ENCODE assay signal across 15 cellular contexts in the genomic region with DNA sequence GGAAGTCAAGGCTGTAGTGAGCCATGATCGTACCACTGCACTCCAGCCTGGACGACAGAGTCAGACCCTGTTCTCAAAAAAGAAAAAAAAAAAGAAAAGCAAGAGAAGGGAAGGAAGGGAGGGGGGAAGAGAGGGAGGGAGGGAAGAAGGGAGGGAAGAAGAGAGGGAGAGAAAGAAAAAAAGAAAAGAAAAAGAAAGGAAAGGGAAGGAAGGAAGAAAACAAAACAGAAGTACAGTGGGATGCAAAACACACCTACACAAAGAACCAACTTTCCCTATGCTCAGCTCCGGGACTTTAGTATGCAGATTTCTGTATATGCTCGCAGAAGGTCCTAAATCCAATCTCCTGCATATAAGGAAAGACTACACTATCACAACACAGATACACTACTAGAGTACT. TPM values are rescaled to one million over a fixed set of nuclear protein-coding genes. Genes with fewer than 3 reads are reported as not detected.
DNase-seq lines count a peak whose midpoint lies in the region; ATAC-seq, FAIRE-seq and TF ChIP-seq lines count a peak whose summit lies in the region.
"Had no signal": no experiment of that assay in that cellular context is flagged by ENCODE, and none has a peak within 500 bp of the region (broad histone marks: within the 10 kb centered on the region; RNA-seq: fewer than 3 reads in every experiment).

No MANE protein-coding gene starts in this region.

- in situ Hi-C loops in GM12878 (cut with MboI): loop anchor here (25.0 kb wide), 1 partner anchor 738 kb away; no protein-coding TSS in a partner anchor

- peaks cover 24% of the 10 kb centered on the region for H3K4me1 Mint-ChIP-seq in T-helper 2 cell treated with Interferon-gamma antibody and Interleukin-4, amounts not matched to agents 5 μg/mL and 100 μg/mL, for 36 hours (ENCODE audit: low read depth)
- peaks cover 31 to 32% of the 10 kb centered on the region in 2 donors for H3K4me1 Mint-ChIP-seq in natural killer cell

- H3K18ac ChIP-seq in trophoblast cell (ENCODE audit: low read length): no peak overlapping the region

- H2BK5ac ChIP-seq in trophoblast cell (ENCODE audit: low read depth, low read length, poor library complexity): no peak overlapping the region

- DNase-seq in T-helper 2 cell treated with Interferon-gamma antibody and Interleukin-4, amounts not matched to agents 5 μg/mL and 100 μg/mL, for 36 hours (ENCODE audit: low spot score): no peak
- DNase-seq in T-helper 2 cell (no peak), Karpas-422 (no peak), GM12878 (ENCODE audit: low read depth, low spot score) (no peak), trophoblast cell (no peak), NCI-H526 treated with DMSO at 0.1 percent for 48 hours (lab: John Stamatoyannopoulos, UW) (no peak), natural killer cell (no peak)
- DNase-seq: activated effector memory CD4-positive, alpha-beta T cell treated with anti-CD3 and anti-CD28 coated beads, Interleukin-2, amount 50 U/mL, for 16 hours; C1 segment of cervical spinal cord; effector CD4-positive, alpha-beta T cell; NCI-H1436 treated with DMSO at 0.1 percent for 48 hours; NCI-H2227 treated with DMSO at 0.1 percent for 48 hours had no signal

- H3K4me1 ChIP-seq in Karpas-422 (ENCODE audit: low read length): peaks cover 25% of the 10 kb centered on the region
- no peaks in the 10 kb centered on the region for H3K4me1 ChIP-seq in GM12878 (ENCODE audit: control insufficient read depth, insufficient read depth, low read length)
- no peaks in the 10 kb centered on the region for H3K4me1 ChIP-seq in trophoblast cell (ENCODE audit: control insufficient read depth in 1 of 2, insufficient read depth in 2 of 2, low read length in 2 of 2)

- H2BK12ac ChIP-seq in trophoblast cell (ENCODE audit: low read length): no peak overlapping the region

- no TSS peak for BruUV-seq in GM12878 (replicated peaks; lab: Mats Ljungman, UMichigan)

- peak overlapping the region; percentile 9 for H3K4me3 Mint-ChIP-seq in T-helper 2 cell treated with Interferon-gamma antibody and Interleukin-4, amounts not matched to agents 5 μg/mL and 100 μg/mL, for 36 hours
- H3K4me3 Mint-ChIP-seq in natural killer cell: no peak overlapping the region

- peaks cover 9% of the 10 kb centered on the region; the same call in 1 of the 2 replicates for H3K36me3 ChIP-seq in Karpas-422 (ENCODE audit: insufficient read depth, low read length)
- H3K36me3 ChIP-seq in GM12878 (ENCODE audit: control insufficient read depth in 2 of 2, insufficient read depth in 2 of 2, low read length in 1 of 2): no peaks in the 10 kb centered on the region
- H3K36me3 ChIP-seq in trophoblast cell (ENCODE audit: control insufficient read depth in 1 of 2, insufficient read depth in 2 of 2, low read length in 2 of 2): peaks cover 0 to 2% of the 10 kb centered on the region in 2 experiments
- H3K36me3 ChIP-seq: thoracic aorta had no signal

- TF ChIP-seq EP300 in GM12878 (IDR thresholded peaks at IDR 0.05; ENCODE audit: borderline replicate concordance in 1 of 2, control insufficient read depth in 1 of 2, low read depth in 2 of 2, low read length in 2 of 2): no peak

- peak overlapping the region; percentile 31 for H3K4ac ChIP-seq in trophoblast cell (ENCODE audit: low read depth, low read length)

- ATAC-seq in GM12878 (no peak), GM21717 (IDR thresholded peaks at IDR 0.05; ENCODE audit: unreplicated experiment) (no peak), natural killer cell (no peak)
- ATAC-seq: esophagus mucosa had no signal

- TF ChIP-seq RAD21 in GM12878 (IDR thresholded peaks at IDR 0.05; ENCODE audit: insufficient read depth, low read depth, low read length): no peak

- H3K36me3 Mint-ChIP-seq in T-helper 2 cell treated with Interferon-gamma antibody and Interleukin-4, amounts not matched to agents 5 μg/mL and 100 μg/mL, for 36 hours (ENCODE audit: low read depth): peaks cover 43% of the 10 kb centered on the region
- H3K36me3 Mint-ChIP-seq in natural killer cell: no peaks in the 10 kb centered on the region

- intact Hi-C loops in GM12878 (cut with micrococcal nuclease; ENCODE audit: unreplicated experiment) (loop anchor here (5.0 kb wide), 1 partner anchor 208 kb away; no protein-coding TSS in a partner anchor), natural killer cell (cut with micrococcal nuclease) (no loop called here)

- H3K79me2 ChIP-seq in Karpas-422 (ENCODE audit: low read length) (peaks cover 75% of the 10 kb centered on the region), GM12878 (ENCODE audit: control insufficient read depth, insufficient read depth, low read length) (peaks cover 67% of the 10 kb centered on the region), trophoblast cell (ENCODE audit: control insufficient read depth, insufficient read depth, low read length, poor library complexity) (peaks cover 14% of the 10 kb centered on the region)

- RAD21 ChIA-PET in GM12878 (lab: Charles Lee; ENCODE audit: unreplicated experiment): interaction anchor here (0.6 to 1.2 kb wide), 2 partner anchors 12 to 728 kb away, joined by 3 to 4 read pairs; no protein-coding TSS in a partner anchor

- CTCF ChIA-PET in GM12878 (lab: Yijun Ruan, JAX): interaction anchor here (0.6 to 5.4 kb wide), 3 partner anchors 33 to 139 kb away, joined by 3 to 27 read pairs (median 3); partner anchors contain the start of gene SOD2

- no peak overlapping the region for H3K14ac ChIP-seq in trophoblast cell (ENCODE audit: low read length)

- H4K8ac ChIP-seq in trophoblast cell (ENCODE audit: low read depth, low read length): no peak overlapping the region

- no peaks in the 10 kb centered on the region for H3K9me3 ChIP-seq in Karpas-422 (ENCODE audit: low read length)
- H3K9me3 ChIP-seq in GM12878 (replicated peaks; ENCODE audit: control insufficient read depth, insufficient read depth, low read length): no peaks in the 10 kb centered on the region; the same call in 2 of the 3 replicates
- H3K9me3 ChIP-seq in trophoblast cell (ENCODE audit: insufficient read depth, low read depth, low read length): no peaks in the 10 kb centered on the region
- H3K9me3 ChIP-seq: thoracic aorta had no signal

- peaks cover 13% of the 10 kb centered on the region for H3K79me1 ChIP-seq in trophoblast cell (ENCODE audit: low read length)

- no peak overlapping the region for H3K4me3 ChIP-seq in Karpas-422 (ENCODE audit: low read length)
- H3K4me3 ChIP-seq in GM12878: no peak overlapping the region
- H3K4me3 ChIP-seq in trophoblast cell (ENCODE audit: low read depth, low read length): no peak overlapping the region
- H3K4me3 ChIP-seq: thoracic aorta had no signal

- no peak for TF ChIP-seq POLR2A in GM12878 (IDR thresholded peaks at IDR 0.05; ENCODE audit: low read depth, low read length)

- no peaks in the 10 kb centered on the region for H3K27me3 ChIP-seq in Karpas-422 (ENCODE audit: low read length)
- no peaks in the 10 kb centered on the region for H3K27me3 ChIP-seq in GM12878 (replicated peaks in 1 of 2; ENCODE audit: control insufficient read depth in 2 of 2, insufficient read depth in 2 of 2, low read length in 1 of 2)
- no peaks in the 10 kb centered on the region for H3K27me3 ChIP-seq in trophoblast cell (ENCODE audit: insufficient read depth, low read length)

- H4K91ac ChIP-seq in trophoblast cell (ENCODE audit: low read depth, low read length): no peak overlapping the region

- POLR2A ChIA-PET in GM12878 (lab: Charles Lee): interaction anchor here (0.6 to 4.0 kb wide), 5 partner anchors 33 to 1147 kb away, joined by 3 to 44 read pairs (median 4); partner anchors contain the start of genes ACAT2 and MRPL18

- peaks cover 11% of the 10 kb centered on the region for H3K9me3 Mint-ChIP-seq in T-helper 2 cell treated with Interferon-gamma antibody and Interleukin-4, amounts not matched to agents 5 μg/mL and 100 μg/mL, for 36 hours
- peaks cover 0 to 3% of the 10 kb centered on the region in 2 donors for H3K9me3 Mint-ChIP-seq in natural killer cell

- H3K27ac Mint-ChIP-seq in T-helper 2 cell treated with Interferon-gamma antibody and Interleukin-4, amounts not matched to agents 5 μg/mL and 100 μg/mL, for 36 hours: no peak overlapping the region
- no peak overlapping the region for H3K27ac Mint-ChIP-seq in natural killer cell

- no peak overlapping the region for H3K27ac ChIP-seq in Karpas-422 (ENCODE audit: low read length)
- no peak overlapping the region for H3K27ac ChIP-seq in GM12878 (ENCODE audit: control insufficient read depth, insufficient read depth)
- H3K27ac ChIP-seq in trophoblast cell (ENCODE audit: low read depth, low read length): no peak overlapping the region
- H3K27ac ChIP-seq: thoracic aorta had no signal

- H3K23ac ChIP-seq in trophoblast cell (ENCODE audit: low read length): no peak overlapping the region

- SMC1A ChIA-PET in GM12878 (lab: Charles Lee; ENCODE audit: uncharacterized antibody, unreplicated experiment): interaction anchor here (0.5 to 11.1 kb wide), 4 partner anchors 9 to 255 kb away, joined by 3 to 108 read pairs (median 10); partner anchors contain the start of genes MRPL18 and TCP1

- WGBS in GM12878 (ENCODE audit: insufficient coverage, insufficient replicate concordance, low lambda C conversion rate, missing lambda C conversion rate): 79% methylated on average over 3 of the region's 4 CpGs
- no CpG with 5 or more reads among the region's 4 CpGs for WGBS in trophoblast cell (ENCODE audit: extremely low coverage, insufficient coverage, insufficient read length)

- H2BK120ac ChIP-seq in trophoblast cell (ENCODE audit: insufficient read depth, low read length, poor library complexity): no peak overlapping the region

- H3K9ac ChIP-seq in Karpas-422 (ENCODE audit: low read length) (0 out of 2 replicates have a peak overlapping the region, but pooled peaks have one; percentile 39), GM12878 (ENCODE audit: control insufficient read depth, insufficient read depth, low read length) (no peak overlapping the region), trophoblast cell (ENCODE audit: low read length) (no peak overlapping the region)

- no peak overlapping the region for H4K12ac ChIP-seq in trophoblast cell (ENCODE audit: low read depth, low read length)

- H3K4me2 ChIP-seq in Karpas-422 (ENCODE audit: low read depth, low read length, poor library complexity, severe bottlenecking): peak overlapping the region; percentile 89
- H3K4me2 ChIP-seq in GM12878 (ENCODE audit: control insufficient read depth, insufficient read depth): peak overlapping the region; percentile 58
- H3K4me2 ChIP-seq in trophoblast cell (ENCODE audit: low read length): no peak overlapping the region

- H3K27me3 Mint-ChIP-seq in T-helper 2 cell treated with Interferon-gamma antibody and Interleukin-4, amounts not matched to agents 5 μg/mL and 100 μg/mL, for 36 hours (ENCODE audit: low read depth): no peaks in the 10 kb centered on the region
- H3K27me3 Mint-ChIP-seq in natural killer cell (ENCODE audit: low read depth in 2 of 2): no peaks in the 10 kb centered on the region

- TF ChIP-seq CTCF in GM12878 (IDR thresholded peaks at IDR 0.05 in 2 of 3, conservative IDR thresholded peaks at IDR 0.05 in 1 of 3; ENCODE audit: control insufficient read depth in 2 of 3, extremely low read depth in 1 of 3, insufficient read depth in 1 of 3, low read depth in 3 of 3, low read length in 3 of 3) (no peak), natural killer cell (IDR thresholded peaks at IDR 0.05) (no peak)

- H2AK5ac ChIP-seq in trophoblast cell (ENCODE audit: low read length): no peak overlapping the region

- H4K20me1 ChIP-seq in Karpas-422 (ENCODE audit: insufficient read depth, low read depth, low read length): peaks cover 24% of the 10 kb centered on the region
- H4K20me1 ChIP-seq in GM12878 (ENCODE audit: control insufficient read depth, insufficient read depth): no peaks in the 10 kb centered on the region

- H2AFZ ChIP-seq in Karpas-422 (ENCODE audit: low read length) (no peak overlapping the region), GM12878 (ENCODE audit: control insufficient read depth, low read depth, low read length) (no peak overlapping the region), trophoblast cell (ENCODE audit: insufficient read depth, low read length, poor library complexity) (no peak overlapping the region)

- H3K9me2 ChIP-seq in Karpas-422 (replicated peaks; ENCODE audit: insufficient read depth, low read length): no peaks in the 10 kb centered on the region

- no peak for FAIRE-seq in GM12878 (lab: Jason Lieb, UNC)

RNA-seq across cellular contexts. Expression of gene WTAP, which starts 2.5 kb away (rescaled TPM):
- total RNA-seq in Karpas-422 (2014; rRNA removed; shearing (Covaris generic); ENCODE audit: low replicate concordance): 86.1 and 87.6 TPM in 2 replicates
- total RNA-seq in GM12878 (2013; cell fraction: nucleolus; rRNA removed): 152 and 161 TPM in 2 replicates
- total RNA-seq in GM12878 (2014; rRNA removed): 65.1 and 74.3 TPM in 2 replicates
- total RNA-seq in GM12878 (2014; rRNA removed; fragmentation: Illumina TruSeq; extraction: Trizol): 80.8 and 83.8 TPM in 2 replicates
- total RNA-seq in GM12878 (2021): 73.0 and 79.0 TPM in 2 replicates
- 48.7 TPM for polyA plus RNA-seq in GM12878 (2011; ENCODE audit: low read depth)
- 38.7 and 52.9 TPM in 2 replicates for polyA plus RNA-seq in GM12878 (2011; rRNA removed)
- polyA plus RNA-seq in GM12878 (2011; cell fraction: cytosol; rRNA removed): 19.7 and 25.0 TPM in 2 replicates
- 25.7 and 27.7 TPM in 2 replicates for polyA plus RNA-seq in GM12878 (2011; cell fraction: nucleus; rRNA removed)
- 59.1 and 59.4 TPM in 2 replicates for polyA plus RNA-seq in GM12878 (2012)
- polyA plus RNA-seq in GM12878 (2014; fragmentation: Illumina TruSeq; extraction: Trizol): 90.2 and 105 TPM in 2 replicates
- 100 to 1,000 TPM; 102 to 132 TPM for polyA plus RNA-seq in GM12878 (2014; fragmentation: Nextera tagmentation; extraction: Ambion mirVana)
- 46.7 and 52.0 TPM in 2 replicates for polyA plus RNA-seq in GM12878 (2014; rRNA removed)
- polyA plus RNA-seq in GM12878 (2016; fragmentation: Nextera tagmentation; extraction: Ambion mirVana): 10 to 100 TPM; 82.3 to 95.7 TPM
- polyA minus RNA-seq in GM12878 (2011; rRNA and poly(A)+ RNA removed): 51.0 and 64.1 TPM in 2 replicates
- 21.7 and 23.9 TPM in 2 replicates for polyA minus RNA-seq in GM12878 (2011; cell fraction: cytosol; rRNA and poly(A)+ RNA removed)
- 34.9 and 60.9 TPM in 2 replicates for polyA minus RNA-seq in GM12878 (2011; cell fraction: nucleus; rRNA and poly(A)+ RNA removed)
- 80.7 and 84.4 TPM in 2 replicates for polyA plus RNA-seq in trophoblast cell (2013)
- 100 to 1,000 TPM; 141 to 167 (median 164) TPM for total RNA-seq in natural killer cell

RNA-seq across cellular contexts. Expression of gene SOD2, which starts 31.7 kb away (rescaled TPM):
- total RNA-seq in Karpas-422 (2014; rRNA removed; shearing (Covaris generic); ENCODE audit: low replicate concordance): 41.0 and 49.6 TPM in 2 replicates
- total RNA-seq in GM12878 (2013; cell fraction: nucleolus; rRNA removed): 16.2 and 17.1 TPM in 2 replicates
- total RNA-seq in GM12878 (2014; rRNA removed): 39.8 and 40.5 TPM in 2 replicates
- total RNA-seq in GM12878 (2014; rRNA removed; fragmentation: Illumina TruSeq; extraction: Trizol): 34.4 and 37.8 TPM in 2 replicates
- 46.4 and 50.5 TPM in 2 replicates for total RNA-seq in GM12878 (2021)
- polyA plus RNA-seq in GM12878 (2011; ENCODE audit: low read depth): 21.0 TPM
- 42.3 and 43.8 TPM in 2 replicates for polyA plus RNA-seq in GM12878 (2011; rRNA removed)
- polyA plus RNA-seq in GM12878 (2011; cell fraction: cytosol; rRNA removed): 35.0 and 38.5 TPM in 2 replicates
- 15.0 and 18.2 TPM in 2 replicates for polyA plus RNA-seq in GM12878 (2011; cell fraction: nucleus; rRNA removed)
- 26.9 and 27.8 TPM in 2 replicates for polyA plus RNA-seq in GM12878 (2012)
- 33.3 and 44.2 TPM in 2 replicates for polyA plus RNA-seq in GM12878 (2014; fragmentation: Illumina TruSeq; extraction: Trizol)
- polyA plus RNA-seq in GM12878 (2014; fragmentation: Nextera tagmentation; extraction: Ambion mirVana): 10 to 100 TPM; 12.1 to 20.9 TPM
- polyA plus RNA-seq in GM12878 (2014; rRNA removed): 36.2 and 37.7 TPM in 2 replicates
- polyA plus RNA-seq in GM12878 (2016; fragmentation: Nextera tagmentation; extraction: Ambion mirVana): 10 to 100 TPM; 48.6 to 55.8 TPM
- polyA minus RNA-seq in GM12878 (2011; rRNA and poly(A)+ RNA removed): 37.2 and 48.3 TPM in 2 replicates
- 14.0 and 19.4 TPM in 2 replicates for polyA minus RNA-seq in GM12878 (2011; cell fraction: cytosol; rRNA and poly(A)+ RNA removed)
- 6.9 and 11.0 TPM in 2 replicates for polyA minus RNA-seq in GM12878 (2011; cell fraction: nucleus; rRNA and poly(A)+ RNA removed)
- 26.7 and 26.8 TPM in 2 replicates for polyA plus RNA-seq in trophoblast cell (2013)
- 100 to 1,000 TPM in 2 of 3 donors, 10 to 100 TPM in 1; 81.3 to 156 (median 138) TPM for total RNA-seq in natural killer cell

RNA-seq across cellular contexts. Expression of gene ACAT2, which starts 37.1 kb away (rescaled TPM):
- total RNA-seq in Karpas-422 (2014; rRNA removed; shearing (Covaris generic); ENCODE audit: low replicate concordance): 72.9 and 79.7 TPM in 2 replicates
- 37.0 and 39.7 TPM in 2 replicates for total RNA-seq in GM12878 (2013; cell fraction: nucleolus; rRNA removed)
- total RNA-seq in GM12878 (2014; rRNA removed) (87.9 and 93.3 TPM in 2 replicates), GM12878 (2014; rRNA removed; fragmentation: Illumina TruSeq; extraction: Trizol) (116 and 119 TPM in 2 replicates), GM12878 (2021) (128 and 139 TPM in 2 replicates), natural killer cell (10 to 100 TPM; 21.7 to 31.7 (median 26.5) TPM)
- 47.7 TPM for polyA plus RNA-seq in GM12878 (2011; ENCODE audit: low read depth)
- polyA plus RNA-seq in GM12878 (2011; rRNA removed) (227 and 257 TPM in 2 replicates), GM12878 (2014; fragmentation: Illumina TruSeq; extraction: Trizol) (98.9 and 134 TPM in 2 replicates), GM12878 (2014; fragmentation: Nextera tagmentation; extraction: Ambion mirVana) (100 to 1,000 TPM; 249 to 257 TPM), GM12878 (2014; rRNA removed) (93.4 and 105 TPM in 2 replicates), GM12878 (2016; fragmentation: Nextera tagmentation; extraction: Ambion mirVana) (100 to 1,000 TPM; 137 to 150 TPM)
- polyA plus RNA-seq in GM12878 (2011; cell fraction: cytosol; rRNA removed): 105 and 107 TPM in 2 replicates
- 68.8 and 81.2 TPM in 2 replicates for polyA plus RNA-seq in GM12878 (2011; cell fraction: nucleus; rRNA removed)
- 55.3 and 81.1 TPM in 2 replicates for polyA plus RNA-seq in GM12878 (2012)
- polyA minus RNA-seq in GM12878 (2011; rRNA and poly(A)+ RNA removed): 113 and 140 TPM in 2 replicates
- 29.1 and 45.0 TPM in 2 replicates for polyA minus RNA-seq in GM12878 (2011; cell fraction: cytosol; rRNA and poly(A)+ RNA removed)
- polyA minus RNA-seq in GM12878 (2011; cell fraction: nucleus; rRNA and poly(A)+ RNA removed): 39.4 and 46.5 TPM in 2 replicates
- polyA plus RNA-seq in trophoblast cell (2013): 85.5 and 90.6 TPM in 2 replicates
